13 cellular contexts compared by ENCODE assay signal in genomic region chr12:49843871-49844437, GRCh38. TPM values are rescaled to one million over a fixed set of nuclear protein-coding genes. Genes with fewer than 3 reads are reported as not detected.
DNase-seq lines count a peak whose midpoint lies in the region; ATAC-seq and TF ChIP-seq lines count a peak whose summit lies in the region.
"Had no signal": no experiment of that assay in that cellular context is flagged by ENCODE, and none has a peak within 500 bp of the region (broad histone marks: within the 10 kb centered on the region; RNA-seq: fewer than 3 reads in every experiment).

No MANE protein-coding gene starts in this region.

- H2AFZ ChIP-seq in KMS-11 (ENCODE audit: low read depth), result peak overlapping the region; percentile 95; the same call in 1 of the 2 replicates

- peaks cover 8% of the 10 kb centered on the region for H3K36me3 Mint-ChIP-seq in CD4-positive, alpha-beta T cell (ENCODE audit: low read depth)
- H3K36me3 Mint-ChIP-seq in activated T-helper 2 cell treated with anti-CD3 and anti-CD28 coated beads, Interferon-gamma antibody, Interleukin-2, Interleukin-4, amounts not matched to agents 10 μg/mL and 5 μg/mL and 100 μg/mL, durations not matched to agents 14 hours and 24 hours and 36 hours (ENCODE audit: low read depth), result peaks cover 3% of the 10 kb centered on the region
- H3K36me3 Mint-ChIP-seq in naive thymus-derived CD8-positive, alpha-beta T cell, result no peaks in the 10 kb centered on the region

- no peak for DNase-seq in CD4-positive, alpha-beta T cell
- DNase-seq in activated T-helper 2 cell treated with anti-CD3 and anti-CD28 coated beads, Interferon-gamma antibody, Interleukin-2, Interleukin-4, amounts not matched to agents 10 μg/mL and 5 μg/mL and 100 μg/mL, durations not matched to agents 14 hours and 24 hours and 36 hours (ENCODE audit: low spot score), result no peak
- no peak for DNase-seq in naive thymus-derived CD8-positive, alpha-beta T cell
- DNase-seq in T1000 (lab: John Stamatoyannopoulos, UW), result no peak
- DNase-seq in GM13976 (ENCODE audit: low spot score), result no peak
- no peak for DNase-seq in NCI-H82 (lab: John Stamatoyannopoulos, UW)
- DNase-seq: COR-L47; GOT3; kidney glomerular epithelial cell; stimulated activated CD4-positive, alpha-beta T cell treated with anti-CD3 and anti-CD28 coated beads, Interleukin-15, amount 100 ng/mL, for 24 hours had no signal

- H3K4me1 Mint-ChIP-seq in CD4-positive, alpha-beta T cell (ENCODE audit: low read depth), result peaks cover 41% of the 10 kb centered on the region
- peaks cover 29% of the 10 kb centered on the region for H3K4me1 Mint-ChIP-seq in activated T-helper 2 cell treated with anti-CD3 and anti-CD28 coated beads, Interferon-gamma antibody, Interleukin-2, Interleukin-4, amounts not matched to agents 10 μg/mL and 5 μg/mL and 100 μg/mL, durations not matched to agents 14 hours and 24 hours and 36 hours (ENCODE audit: low read depth)
- H3K4me1 Mint-ChIP-seq in naive thymus-derived CD8-positive, alpha-beta T cell, result peaks cover 14 to 45% (median 38%) of the 10 kb centered on the region in 4 donors

- no peaks in the 10 kb centered on the region for H3K27me3 ChIP-seq in CD4-positive, alpha-beta T cell (ENCODE audit: control insufficient read depth, insufficient read depth, low read length)
- H3K27me3 ChIP-seq in KMS-11 (ENCODE audit: insufficient read depth, low read depth), result no peaks in the 10 kb centered on the region; the same call in 1 of the 2 replicates

- CTCF ChIA-PET in CD4-positive, alpha-beta T cell (lab: Charles Lee), result interaction anchor here (0.9 to 1.5 kb wide), 2 partner anchors 66 to 103 kb away, joined by 4 read pairs; partner anchors contain the start of gene TMBIM6

- no peak overlapping the region for H3K4me3 ChIP-seq in KMS-11 (IDR thresholded peaks at IDR 0.05; ENCODE audit: insufficient read depth, low read depth, low read length)

- intact Hi-C loops in CD4-positive, alpha-beta T cell (cut with DNase I, micrococcal nuclease), result loop anchor here (1.0 to 10.0 kb wide), 4 partner anchors 16 to 217 kb away; partner anchors contain the start of genes NCKAP5L (in 1 of the 2), RACGAP1 (in 1 of the 2) and TMBIM6 (in 1 of the 2)
- intact Hi-C loops in activated T-helper 2 cell treated with anti-CD3 and anti-CD28 coated beads, Interferon-gamma antibody, Interleukin-2, Interleukin-4, amounts not matched to agents 10 μg/mL and 5 μg/mL and 100 μg/mL, durations not matched to agents 14 hours and 24 hours and 36 hours (cut with micrococcal nuclease), result loop anchor here (1.0 to 5.0 kb wide), 2 partner anchors 16 to 82 kb away; partner anchors contain the start of gene NCKAP5L

- no peak for TF ChIP-seq CTCF in CD4-positive, alpha-beta T cell (IDR thresholded peaks at IDR 0.05)
- TF ChIP-seq CTCF in KMS-11 (conservative IDR thresholded peaks at IDR 0.05; ENCODE audit: low read depth, low read length) (no peak), GM13976 (IDR thresholded peaks at IDR 0.05; ENCODE audit: borderline replicate concordance, control extremely low read depth, extremely low read depth, insufficient read depth, missing control alignments) (no peak)

- H3K9me3 ChIP-seq in CD4-positive, alpha-beta T cell (ENCODE audit: control insufficient read depth, low read length), result no peaks in the 10 kb centered on the region
- H3K9me3 ChIP-seq: neutrophil had no signal

- ATAC-seq in CD4-positive, alpha-beta T cell (ENCODE audit: poor library complexity), result no peak
- no peak for ATAC-seq in naive thymus-derived CD8-positive, alpha-beta T cell
- no peak for ATAC-seq in HG03469 (IDR thresholded peaks at IDR 0.05; ENCODE audit: unreplicated experiment)

- no peaks in the 10 kb centered on the region for H4K20me1 ChIP-seq in KMS-11 (ENCODE audit: insufficient read depth)

- peak overlapping the region; percentile 90 for H3K4me3 Mint-ChIP-seq in CD4-positive, alpha-beta T cell
- H3K4me3 Mint-ChIP-seq in activated T-helper 2 cell treated with anti-CD3 and anti-CD28 coated beads, Interferon-gamma antibody, Interleukin-2, Interleukin-4, amounts not matched to agents 10 μg/mL and 5 μg/mL and 100 μg/mL, durations not matched to agents 14 hours and 24 hours and 36 hours (ENCODE audit: low read depth), result peak overlapping the region; percentile 7
- peak overlapping the region in 7 of 10 donors; percentile 56 to 96 (median 93) for H3K4me3 Mint-ChIP-seq in naive thymus-derived CD8-positive, alpha-beta T cell

- H3K27ac Mint-ChIP-seq in CD4-positive, alpha-beta T cell, result peak overlapping the region; percentile 88
- peak overlapping the region; percentile 29 for H3K27ac Mint-ChIP-seq in activated T-helper 2 cell treated with anti-CD3 and anti-CD28 coated beads, Interferon-gamma antibody, Interleukin-2, Interleukin-4, amounts not matched to agents 10 μg/mL and 5 μg/mL and 100 μg/mL, durations not matched to agents 14 hours and 24 hours and 36 hours
- H3K27ac Mint-ChIP-seq in naive thymus-derived CD8-positive, alpha-beta T cell, result peak overlapping the region in 8 of 10 donors; percentile 63 to 99 (median 94)

- no peaks in the 10 kb centered on the region for H3K36me3 ChIP-seq in KMS-11 (ENCODE audit: insufficient read depth)
- H3K36me3 ChIP-seq: neutrophil had no signal

- peaks cover 15% of the 10 kb centered on the region; the same call in 1 of the 2 replicates for H3K79me2 ChIP-seq in KMS-11 (ENCODE audit: insufficient read depth, low read depth)

- no peak overlapping the region for H3K9ac ChIP-seq in KMS-11

- in situ Hi-C loops in GM13976 (cut with MboI; ENCODE audit: low sequenced_read_pairs, unreplicated experiment), result no loop called here

- no peak overlapping the region for H3K27ac ChIP-seq in CD4-positive, alpha-beta T cell (ENCODE audit: low read depth, low read length)
- no peak overlapping the region; the same call in 1 of the 2 replicates for H3K27ac ChIP-seq in KMS-11

- H3K4me1 ChIP-seq in KMS-11 (ENCODE audit: low read depth, poor library complexity, severe bottlenecking), result peaks cover 16% of the 10 kb centered on the region

- POLR2A ChIA-PET in CD4-positive, alpha-beta T cell (lab: Charles Lee), result interaction anchor here (0.7 to 3.2 kb wide), 8 partner anchors 8 to 268 kb away, joined by 4 to 33 read pairs (median 10); partner anchors contain the start of genes COX14, NCKAP5L and TMBIM6
- POLR2A ChIA-PET in naive thymus-derived CD8-positive, alpha-beta T cell (lab: Charles Lee), result interaction anchor here (0.5 to 8.4 kb wide), 5 partner anchors 16 to 1252 kb away, joined by 3 to 77 read pairs (median 6); partner anchors contain the start of genes NCKAP5L and TMBIM6

- peaks cover 4% of the 10 kb centered on the region for H3K27me3 Mint-ChIP-seq in CD4-positive, alpha-beta T cell
- peaks cover 6% of the 10 kb centered on the region for H3K27me3 Mint-ChIP-seq in activated T-helper 2 cell treated with anti-CD3 and anti-CD28 coated beads, Interferon-gamma antibody, Interleukin-2, Interleukin-4, amounts not matched to agents 10 μg/mL and 5 μg/mL and 100 μg/mL, durations not matched to agents 14 hours and 24 hours and 36 hours (ENCODE audit: low read depth)
- H3K27me3 Mint-ChIP-seq in naive thymus-derived CD8-positive, alpha-beta T cell, result peaks cover 0 to 4% (median 0%) of the 10 kb centered on the region in 5 donors

- H3K9me3 Mint-ChIP-seq in CD4-positive, alpha-beta T cell, result no peaks in the 10 kb centered on the region
- H3K9me3 Mint-ChIP-seq in activated T-helper 2 cell treated with anti-CD3 and anti-CD28 coated beads, Interferon-gamma antibody, Interleukin-2, Interleukin-4, amounts not matched to agents 10 μg/mL and 5 μg/mL and 100 μg/mL, durations not matched to agents 14 hours and 24 hours and 36 hours, result no peaks in the 10 kb centered on the region
- no peaks in the 10 kb centered on the region for H3K9me3 Mint-ChIP-seq in naive thymus-derived CD8-positive, alpha-beta T cell

- H3K4me2 ChIP-seq in KMS-11, result peak overlapping the region; percentile 79; the same call in 1 of the 2 replicates

RNA-seq across cellular contexts. Expression of gene BCDIN3D, which starts 1.0 kb away (rescaled TPM):
- 1 to 10 TPM; 2.8 to 3.9 TPM for total RNA-seq in CD4-positive, alpha-beta T cell
- total RNA-seq in activated T-helper 2 cell treated with anti-CD3 and anti-CD28 coated beads, Interferon-gamma antibody, Interleukin-2, Interleukin-4, amounts not matched to agents 10 μg/mL and 5 μg/mL and 100 μg/mL, durations not matched to agents 14 hours and 24 hours and 36 hours, result 3.8 and 4.2 TPM in 2 replicates
- total RNA-seq in naive thymus-derived CD8-positive, alpha-beta T cell, result 10 to 100 TPM; 15.7 to 15.9 TPM
- polyA plus RNA-seq in naive thymus-derived CD8-positive, alpha-beta T cell, result 1 to 10 TPM; 5.9 to 7.1 (median 6.8) TPM

RNA-seq across cellular contexts. Expression of gene NCKAP5L, which starts 15.7 kb away (rescaled TPM):
- total RNA-seq in CD4-positive, alpha-beta T cell, result 1 to 10 TPM; 9.2 to 9.8 TPM
- 5.3 and 5.7 TPM in 2 replicates for total RNA-seq in activated T-helper 2 cell treated with anti-CD3 and anti-CD28 coated beads, Interferon-gamma antibody, Interleukin-2, Interleukin-4, amounts not matched to agents 10 μg/mL and 5 μg/mL and 100 μg/mL, durations not matched to agents 14 hours and 24 hours and 36 hours
- total RNA-seq in naive thymus-derived CD8-positive, alpha-beta T cell, result 10 to 100 TPM; 13.0 to 14.2 TPM
- 1 to 10 TPM; 1.9 to 5.1 (median 2.4) TPM for polyA plus RNA-seq in naive thymus-derived CD8-positive, alpha-beta T cell

RNA-seq across cellular contexts. Expression of gene FAIM2, which starts 59.7 kb away (rescaled TPM):
- total RNA-seq in CD4-positive, alpha-beta T cell, result not detected
- 0.05 and 0.23 TPM in 2 replicates for total RNA-seq in activated T-helper 2 cell treated with anti-CD3 and anti-CD28 coated beads, Interferon-gamma antibody, Interleukin-2, Interleukin-4, amounts not matched to agents 10 μg/mL and 5 μg/mL and 100 μg/mL, durations not matched to agents 14 hours and 24 hours and 36 hours
- total RNA-seq in naive thymus-derived CD8-positive, alpha-beta T cell, result not detected
- under 1 TPM in 1 of 3 donors, not detected in 2; 0.39 TPM for polyA plus RNA-seq in naive thymus-derived CD8-positive, alpha-beta T cell

Comparison
In these comparisons a context has a peak if more than half of its experiments do, and no peak if none do; other contexts are left out.
1. H3K27ac Mint-ChIP-seq: peak in every context shown above with its lines; median percentile 94 in naive thymus-derived CD8-positive, alpha-beta T cell; 88 in CD4-positive, alpha-beta T cell; 29 in activated T-helper 2 cell treated with anti-CD3 and anti-CD28 coated beads, Interferon-gamma antibody, Interleukin-2, Interleukin-4, amounts not matched to agents 10 μg/mL and 5 μg/mL and 100 μg/mL, durations not matched to agents 14 hours and 24 hours and 36 hours.
2. H3K4me3 Mint-ChIP-seq: peak in every context shown above with its lines; median percentile 93 in naive thymus-derived CD8-positive, alpha-beta T cell; 90 in CD4-positive, alpha-beta T cell; 7 in activated T-helper 2 cell treated with anti-CD3 and anti-CD28 coated beads, Interferon-gamma antibody, Interleukin-2, Interleukin-4, amounts not matched to agents 10 μg/mL and 5 μg/mL and 100 μg/mL, durations not matched to agents 14 hours and 24 hours and 36 hours.